38 cellular contexts compared by ENCODE assay signal in the genomic region with DNA sequence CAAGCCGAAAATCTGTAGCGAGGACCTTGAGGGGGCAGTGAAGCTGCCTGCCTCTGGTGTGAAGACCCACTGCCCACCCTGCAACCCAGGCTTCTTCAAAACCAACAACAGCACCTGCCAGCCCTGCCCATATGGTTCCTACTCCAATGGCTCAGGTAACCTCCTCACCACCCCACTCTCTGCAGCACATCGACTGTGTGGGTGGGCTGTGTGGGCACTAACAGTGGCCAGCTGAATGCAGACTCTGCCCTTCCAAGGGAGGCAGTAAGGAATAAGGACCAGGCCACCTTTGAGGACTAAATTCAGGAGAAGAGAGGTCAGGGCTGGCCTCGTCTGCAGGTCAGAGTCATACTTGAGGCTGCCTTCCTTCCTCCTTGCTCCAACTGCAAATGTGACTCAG.
"Had no signal": no experiment of that assay in that cellular context is flagged by ENCODE, and none has a peak within 500 bp of the region (broad histone marks: within the 10 kb centered on the region; RNA-seq: fewer than 3 reads in every experiment).

No MANE protein-coding gene starts in this region.

- H3K27me3 ChIP-seq: adrenal gland, ascending aorta, cardiac muscle cell had no signal

- ATAC-seq: activated CD4-positive, CD25-positive, alpha-beta regulatory T cell treated with anti-CD3 and anti-CD28 coated beads, Interleukin-2, amount 50 U/mL, for 24 hours; activated CD8-positive, alpha-beta T cell treated with anti-CD3 and anti-CD28 coated beads for 36 hours; activated naive CD4-positive, alpha-beta T cell treated with anti-CD3 and anti-CD28 coated beads, Interleukin-2, amount 50 U/mL, for 72 hours; activated T-cell treated with anti-CD3 and anti-CD28 coated beads, Interleukin-2, amount 50 U/mL, for 4 hours; activated T-cell treated with anti-CD3 and anti-CD28 coated beads, Interleukin-2, amount 50 U/mL, for 72 hours; activated T-helper 17 cell treated with anti-CD3 and anti-CD28 coated beads, Interleukin-2, amount 50 U/mL, for 72 hours had no signal

- H3K4me3 Mint-ChIP-seq: activated CD4-positive, alpha-beta memory T cell treated with anti-CD3 and anti-CD28 coated beads for 36 hours; activated CD4-positive, alpha-beta T cell treated with anti-CD3 and anti-CD28 coated beads, Interleukin-2, amount 10 ng/mL, durations not matched to agents 24 days and 14 days; activated CD8-positive, alpha-beta T cell treated with anti-CD3 and anti-CD28 coated beads for 36 hours; activated naive CD4-positive, alpha-beta T cell treated with anti-CD3 and anti-CD28 coated beads for 36 hours; activated naive CD8-positive, alpha-beta T cell treated with anti-CD3 and anti-CD28 coated beads for 36 hours; activated T-cell treated with anti-CD3 and anti-CD28 coated beads, Interleukin-2, amount 50 U/mL, for 4 hours; activated T-cell treated with anti-CD3 and anti-CD28 coated beads, Interleukin-2, amount 50 U/mL, for 72 hours; activated T-helper 1 cell treated with anti-CD3 and anti-CD28 coated beads, Interleukin-12 subunit alpha, Interleukin-12 subunit beta, Interleukin-2, Interleukin-4 antibody, amounts not matched to agents 30 ng/mL and 10 ng/mL and 1 ng/mL, durations not matched to agents 14 hours and 24 hours and 36 hours; activated T-helper 17 cell treated with anti-CD3 and anti-CD28 coated beads, Interleukin-2, amount 50 U/mL, for 72 hours; brain; central memory CD8-positive, alpha-beta T cell; T-helper 1 cell treated with Interleukin-12 subunit alpha and Interleukin-12 subunit beta and Interleukin-4 antibody, amounts not matched to agents 30 μg/mL and 1 μg/mL, for 36 hours; T-helper 2 cell treated with Interferon-gamma antibody and Interleukin-4, amounts not matched to agents 5 μg/mL and 100 μg/mL, for 36 hours had no signal

- H3K36me3 ChIP-seq: adrenal gland, ascending aorta, cardiac muscle cell had no signal

- FAIRE-seq: bronchial epithelial cell, TTC549 had no signal

- H3K9me3 Mint-ChIP-seq: activated CD4-positive, alpha-beta memory T cell treated with anti-CD3 and anti-CD28 coated beads for 36 hours; activated CD4-positive, alpha-beta T cell treated with anti-CD3 and anti-CD28 coated beads, Interleukin-2, amount 10 ng/mL, durations not matched to agents 24 days and 14 days; activated CD8-positive, alpha-beta T cell treated with anti-CD3 and anti-CD28 coated beads for 36 hours; activated naive CD4-positive, alpha-beta T cell treated with anti-CD3 and anti-CD28 coated beads for 36 hours; activated naive CD4-positive, alpha-beta T cell treated with anti-CD3 and anti-CD28 coated beads, Interleukin-2, amount 50 U/mL, for 72 hours; activated naive CD8-positive, alpha-beta T cell treated with anti-CD3 and anti-CD28 coated beads for 36 hours; activated T-cell treated with anti-CD3 and anti-CD28 coated beads, Interleukin-2, amount 50 U/mL, for 4 hours; activated T-cell treated with anti-CD3 and anti-CD28 coated beads, Interleukin-2, amount 50 U/mL, for 72 hours; activated T-helper 1 cell treated with anti-CD3 and anti-CD28 coated beads, Interleukin-12 subunit alpha, Interleukin-12 subunit beta, Interleukin-2, Interleukin-4 antibody, amounts not matched to agents 30 ng/mL and 10 ng/mL and 1 ng/mL, durations not matched to agents 14 hours and 24 hours and 36 hours; activated T-helper 17 cell treated with anti-CD3 and anti-CD28 coated beads, Interleukin-2, amount 50 U/mL, for 72 hours; brain; central memory CD8-positive, alpha-beta T cell; T-helper 1 cell treated with Interleukin-12 subunit alpha and Interleukin-12 subunit beta and Interleukin-4 antibody, amounts not matched to agents 30 μg/mL and 1 μg/mL, for 36 hours; T-helper 2 cell treated with Interferon-gamma antibody and Interleukin-4, amounts not matched to agents 5 μg/mL and 100 μg/mL, for 36 hours had no signal

- H3K4me1 Mint-ChIP-seq: activated T-helper 17 cell treated with anti-CD3 and anti-CD28 coated beads, Interleukin-2, amount 50 U/mL, for 72 hours; central memory CD8-positive, alpha-beta T cell had no signal

- H3K4me1 ChIP-seq: ascending aorta had no signal

- H3K27ac Mint-ChIP-seq: activated CD4-positive, alpha-beta memory T cell treated with anti-CD3 and anti-CD28 coated beads for 36 hours; activated CD4-positive, alpha-beta T cell treated with anti-CD3 and anti-CD28 coated beads, Interleukin-2, amount 10 ng/mL, durations not matched to agents 24 days and 14 days; activated CD8-positive, alpha-beta T cell treated with anti-CD3 and anti-CD28 coated beads for 36 hours; activated naive CD4-positive, alpha-beta T cell treated with anti-CD3 and anti-CD28 coated beads for 36 hours; activated naive CD4-positive, alpha-beta T cell treated with anti-CD3 and anti-CD28 coated beads, Interleukin-2, amount 50 U/mL, for 72 hours; activated naive CD8-positive, alpha-beta T cell treated with anti-CD3 and anti-CD28 coated beads for 36 hours; activated T-cell treated with anti-CD3 and anti-CD28 coated beads, Interleukin-2, amount 50 U/mL, for 72 hours; activated T-helper 1 cell treated with anti-CD3 and anti-CD28 coated beads, Interleukin-12 subunit alpha, Interleukin-12 subunit beta, Interleukin-2, Interleukin-4 antibody, amounts not matched to agents 30 ng/mL and 10 ng/mL and 1 ng/mL, durations not matched to agents 14 hours and 24 hours and 36 hours; activated T-helper 17 cell treated with anti-CD3 and anti-CD28 coated beads, Interleukin-2, amount 50 U/mL, for 72 hours; brain; T-helper 1 cell treated with Interleukin-12 subunit alpha and Interleukin-12 subunit beta and Interleukin-4 antibody, amounts not matched to agents 30 μg/mL and 1 μg/mL, for 36 hours; T-helper 2 cell treated with Interferon-gamma antibody and Interleukin-4, amounts not matched to agents 5 μg/mL and 100 μg/mL, for 36 hours had no signal

- H3K4me3 ChIP-seq: adrenal gland, ascending aorta, cardiac muscle cell had no signal

- H3K9me3 ChIP-seq: adrenal gland, ascending aorta had no signal

- H3K27me3 Mint-ChIP-seq: activated CD4-positive, alpha-beta memory T cell treated with anti-CD3 and anti-CD28 coated beads for 36 hours; activated CD8-positive, alpha-beta T cell treated with anti-CD3 and anti-CD28 coated beads for 36 hours; activated naive CD8-positive, alpha-beta T cell treated with anti-CD3 and anti-CD28 coated beads for 36 hours; activated T-helper 17 cell treated with anti-CD3 and anti-CD28 coated beads, Interleukin-2, amount 50 U/mL, for 72 hours; brain; central memory CD8-positive, alpha-beta T cell had no signal

- H3K36me3 Mint-ChIP-seq: activated CD4-positive, alpha-beta memory T cell treated with anti-CD3 and anti-CD28 coated beads for 36 hours; activated naive CD4-positive, alpha-beta T cell treated with anti-CD3 and anti-CD28 coated beads, Interleukin-2, amount 50 U/mL, for 72 hours; activated naive CD8-positive, alpha-beta T cell treated with anti-CD3 and anti-CD28 coated beads for 36 hours had no signal

- H3K27ac ChIP-seq: adrenal gland, ascending aorta, cardiac muscle cell, VCaP had no signal

- DNase-seq: activated CD4-positive, alpha-beta memory T cell treated with anti-CD3 and anti-CD28 coated beads for 36 hours; activated CD4-positive, alpha-beta T cell treated with anti-CD3 and anti-CD28 coated beads for 4 hours; activated CD4-positive, alpha-beta T cell treated with anti-CD3 and anti-CD28 coated beads, Interleukin-2, amount 10 ng/mL, durations not matched to agents 24 days and 14 days; activated CD4-positive, alpha-beta T cell treated with anti-CD3 and anti-CD28 coated beads, Interleukin-2, amount 50 U/mL, for 1 hour; activated CD4-positive, alpha-beta T cell treated with anti-CD3 and anti-CD28 coated beads, Interleukin-2, amount 50 U/mL, for 4 hours; activated CD4-positive, CD25-positive, alpha-beta regulatory T cell; activated CD8-positive, alpha-beta memory T cell treated with anti-CD3 and anti-CD28 coated beads, Interleukin-2, amount 50 U/mL, for 4 hours; activated CD8-positive, alpha-beta T cell treated with anti-CD3 and anti-CD28 coated beads for 36 hours; activated effector memory CD4-positive, alpha-beta T cell treated with anti-CD3 and anti-CD28 coated beads, Interleukin-2, amount 50 U/mL, for 16 hours; activated gamma-delta T cell treated with Interleukin-2 at 50 U/mL for 16 hours; activated naive CD4-positive, alpha-beta T cell; activated naive CD4-positive, alpha-beta T cell treated with anti-CD3 and anti-CD28 coated beads for 36 hours; activated naive CD4-positive, alpha-beta T cell treated with anti-CD3 and anti-CD28 coated beads, Interleukin-2, amount 50 U/mL, for 16 hours; activated naive CD8-positive, alpha-beta T cell treated with anti-CD3 and anti-CD28 coated beads for 36 hours; activated T-cell treated with anti-CD3 and anti-CD28 coated beads for 4 hours; activated T-cell treated with anti-CD3 and anti-CD28 coated beads, Interleukin-2, amount 50 U/mL, for 1 hour; activated T-cell treated with anti-CD3 and anti-CD28 coated beads, Interleukin-2, amount 50 U/mL, for 4 hours; activated T-cell treated with anti-CD3 and anti-CD28 coated beads, Interleukin-2, amount 50 U/mL, for 72 hours; adrenal gland; amniotic stem cell; anterior cingulate cortex; cerebellar nuclear complex; T-helper 1 cell; T-helper 2 cell; T-helper 9 cell had no signal
